In genomic region chr6:63574554-63574900, GRCh38 we compare ENCODE assay signal across 8 cellular contexts. TPM values are rescaled to one million over a fixed set of nuclear protein-coding genes. Genes with fewer than 3 reads are reported as not detected.
A peak's percentile ranks its signal among the peaks of the same experiment; 100 is the strongest.
DNase-seq lines count a peak whose midpoint lies in the region; TF ChIP-seq lines count a peak whose summit lies in the region.

No MANE protein-coding gene starts in this region.

- POLR2A ChIA-PET in HEK293 (lab: Yijun Ruan, JAX): interaction anchor here (1.3 to 2.0 kb wide), 5 partner anchors 8 to 230 kb away, joined by 3 to 13 read pairs (median 7); partner anchors contain the start of gene PHF3
- POLR2A ChIA-PET in activated CD4-positive, alpha-beta memory T cell treated with anti-CD3 and anti-CD28 coated beads, Interleukin-2, amount 10 ng/mL, durations not matched to agents 7 days and 5 days (lab: Charles Lee): interaction anchor here (0.9 to 2.6 kb wide), 11 partner anchors 9 to 222 kb away, joined by 3 to 44 read pairs (median 7); partner anchors contain the start of gene PHF3

- DNase-seq in activated CD4-positive, alpha-beta memory T cell treated with anti-CD3 and anti-CD28 coated beads, Interleukin-2, amount 10 ng/mL, durations not matched to agents 7 days and 5 days: no peak
- DNase-seq in hepatocyte (ENCODE audit: low spot score) (no peak), spleen (no peak), SW480 (ENCODE audit: low spot score) (no peak), NCI-H510A (lab: John Stamatoyannopoulos, UW) (no peak), germinal center (ENCODE audit: low spot score) (no peak)
- no peak for DNase-seq in activated effector memory CD4-positive, alpha-beta T cell treated with anti-CD3 and anti-CD28 coated beads, Interleukin-2, amount 50 U/mL, for 16 hours

- H3K4me1 ChIP-seq in HEK293 (ENCODE audit: control insufficient read depth, insufficient read depth, low read length): peaks cover 17% of the 10 kb centered on the region; the same call in 1 of the 2 replicates
- H3K4me1 ChIP-seq in hepatocyte (ENCODE audit: insufficient read depth): no peaks in the 10 kb centered on the region
- H3K4me1 ChIP-seq in spleen: peaks cover 9 to 40% (median 26%) of the 10 kb centered on the region in 6 donors

- H3K27me3 ChIP-seq in hepatocyte (no peaks in the 10 kb centered on the region), spleen (replicated peaks in 1 of 7) (no peaks in the 10 kb centered on the region)

- TF ChIP-seq POLR2A in spleen (IDR thresholded peaks at IDR 0.05): no peak

- peak overlapping the region; percentile 96 for H3K4me3 ChIP-seq in HEK293 (ENCODE audit: low read depth, low read length)
- H3K4me3 ChIP-seq in hepatocyte: peak overlapping the region; percentile 93
- peak overlapping the region in 6 of 8 donors; percentile 66 to 93 (median 76) for H3K4me3 ChIP-seq in spleen

- H3K36me3 Mint-ChIP-seq in activated CD4-positive, alpha-beta memory T cell treated with anti-CD3 and anti-CD28 coated beads, Interleukin-2, amount 10 ng/mL, durations not matched to agents 7 days and 5 days (ENCODE audit: low read depth): peaks cover 31% of the 10 kb centered on the region

- peaks cover 76% of the 10 kb centered on the region for H3K79me2 ChIP-seq in hepatocyte

- no peaks in the 10 kb centered on the region for H3K9me3 Mint-ChIP-seq in activated CD4-positive, alpha-beta memory T cell treated with anti-CD3 and anti-CD28 coated beads, Interleukin-2, amount 10 ng/mL, durations not matched to agents 7 days and 5 days

- no peak overlapping the region for H2AFZ ChIP-seq in hepatocyte

- peaks cover 40% of the 10 kb centered on the region for H3K4me1 Mint-ChIP-seq in activated CD4-positive, alpha-beta memory T cell treated with anti-CD3 and anti-CD28 coated beads, Interleukin-2, amount 10 ng/mL, durations not matched to agents 7 days and 5 days

- peak overlapping the region; percentile 73 for H3K4me2 ChIP-seq in hepatocyte

- H3K27me3 Mint-ChIP-seq in activated CD4-positive, alpha-beta memory T cell treated with anti-CD3 and anti-CD28 coated beads, Interleukin-2, amount 10 ng/mL, durations not matched to agents 7 days and 5 days: no peaks in the 10 kb centered on the region

- CTCF ChIA-PET in HEK293 (lab: Yijun Ruan, JAX): interaction anchor here (0.6 to 2.5 kb wide), 31 partner anchors 9 to 285 kb away, joined by 3 to 24 read pairs (median 4); partner anchors contain the start of gene PHF3
- CTCF ChIA-PET in activated CD4-positive, alpha-beta memory T cell treated with anti-CD3 and anti-CD28 coated beads, Interleukin-2, amount 10 ng/mL, durations not matched to agents 7 days and 5 days (lab: Charles Lee): interaction anchor here (0.7 to 2.8 kb wide), 8 partner anchors 9 to 222 kb away, joined by 3 to 22 read pairs (median 4); partner anchors contain the start of gene PHF3

- H3K27ac ChIP-seq in HEK293 (ENCODE audit: extremely low read depth, low read depth, low read length) (peak overlapping the region; percentile 96), hepatocyte (peak overlapping the region; percentile 100), spleen (peak overlapping the region in 5 of 8 donors; percentile 94 to 100 (median 100))

- H3K9me3 ChIP-seq in HEK293 (ENCODE audit: control insufficient read depth, insufficient read depth, low read depth, low read length): no peaks in the 10 kb centered on the region
- no peaks in the 10 kb centered on the region for H3K9me3 ChIP-seq in hepatocyte (ENCODE audit: low read depth)
- no peaks in the 10 kb centered on the region for H3K9me3 ChIP-seq in spleen

- intact Hi-C loops in spleen (cut with DNase I; ENCODE audit: low total_unique reads): loop anchor here (10.0 kb wide), 1 partner anchor 60 kb away; the partner anchor contains the start of gene PHF3

- H3K4me3 Mint-ChIP-seq in activated CD4-positive, alpha-beta memory T cell treated with anti-CD3 and anti-CD28 coated beads, Interleukin-2, amount 10 ng/mL, durations not matched to agents 7 days and 5 days: peak overlapping the region; percentile 95

- H4K20me1 ChIP-seq in hepatocyte (ENCODE audit: insufficient read depth, poor library complexity, severe bottlenecking): peaks cover 53% of the 10 kb centered on the region

- no peak for TF ChIP-seq CTCF in HEK293 (tag by site-specific recombination; IDR thresholded peaks at IDR 0.05)
- no peak for TF ChIP-seq CTCF in hepatocyte (IDR thresholded peaks at IDR 0.05; ENCODE audit: poor library complexity)
- no peak for TF ChIP-seq CTCF in spleen (IDR thresholded peaks at IDR 0.05 in 8 of 11, conservative IDR thresholded peaks at IDR 0.05 in 3 of 11)

- H3K36me3 ChIP-seq in HEK293 (ENCODE audit: control insufficient read depth in 2 of 2, insufficient read depth in 1 of 2, low read length in 2 of 2): peaks cover 33 to 40% of the 10 kb centered on the region in 2 experiments
- no peaks in the 10 kb centered on the region for H3K36me3 ChIP-seq in hepatocyte (replicated peaks; ENCODE audit: insufficient read depth, low read depth)
- peaks cover 3 to 34% (median 27%) of the 10 kb centered on the region in 6 donors for H3K36me3 ChIP-seq in spleen

- H3K9me2 ChIP-seq in hepatocyte (replicated peaks; ENCODE audit: insufficient read depth): no peaks in the 10 kb centered on the region

- 58% methylated on average over 2 of the region's 2 CpGs for WGBS in hepatocyte (ENCODE audit: low lambda C conversion rate, missing lambda C conversion rate)
- WGBS in spleen, 5 donors: 72 to 84% (median 78%) methylated on average over 2 of the region's 2 CpGs

- peak overlapping the region; percentile 96 for H3K27ac Mint-ChIP-seq in activated CD4-positive, alpha-beta memory T cell treated with anti-CD3 and anti-CD28 coated beads, Interleukin-2, amount 10 ng/mL, durations not matched to agents 7 days and 5 days

TF ChIP-seq in HEK293, 187 proteins besides CTCF, POLR2A, EP300 and RAD21:
- no peak for TF ChIP-seq HOXA7 (CRISPR knock-in tag; IDR thresholded peaks at IDR 0.05; ENCODE audit: borderline replicate concordance)
- TF ChIP-seq ZNF426 (tag by site-specific recombination; IDR thresholded peaks at IDR 0.05): no peak
- TF ChIP-seq ZNF16 (tag by site-specific recombination; IDR thresholded peaks at IDR 0.05; ENCODE audit: low read depth): no peak
- peak; percentile 9; the same call in 1 of the 2 replicates for TF ChIP-seq ZNF366 (tag by site-specific recombination; conservative IDR thresholded peaks at IDR 0.05)
- peak; percentile 92 for TF ChIP-seq PRDM1 (tag by site-specific recombination; IDR thresholded peaks at IDR 0.05)
- no peak for TF ChIP-seq HIC1 (tag by site-specific recombination; IDR thresholded peaks at IDR 0.05)
- TF ChIP-seq ZXDB (tag by site-specific recombination; IDR thresholded peaks at IDR 0.05): 0 out of 2 replicates have a peak, but pooled peaks have one; percentile 12

RNA-seq across cellular contexts. Expression of gene PTP4A1, which starts 2.2 kb away (rescaled TPM):
- 10 to 100 TPM; 62.7 to 63.7 TPM for total RNA-seq in activated CD4-positive, alpha-beta memory T cell treated with anti-CD3 and anti-CD28 coated beads, Interleukin-2, amount 10 ng/mL, durations not matched to agents 7 days and 5 days
- total RNA-seq in hepatocyte: 127 and 213 TPM in 2 replicates
- 200 and 264 TPM in 2 replicates for polyA plus RNA-seq in hepatocyte
- total RNA-seq in spleen: 10 to 100 TPM; 26.6 to 46.1 (median 29.7) TPM
- polyA plus RNA-seq in spleen: 10 to 100 TPM in 2 of 3 donors, 1 to 10 TPM in 1; 6.8 to 14.5 (median 12.5) TPM
